8 cellular contexts compared by ENCODE assay signal in the genomic region with DNA sequence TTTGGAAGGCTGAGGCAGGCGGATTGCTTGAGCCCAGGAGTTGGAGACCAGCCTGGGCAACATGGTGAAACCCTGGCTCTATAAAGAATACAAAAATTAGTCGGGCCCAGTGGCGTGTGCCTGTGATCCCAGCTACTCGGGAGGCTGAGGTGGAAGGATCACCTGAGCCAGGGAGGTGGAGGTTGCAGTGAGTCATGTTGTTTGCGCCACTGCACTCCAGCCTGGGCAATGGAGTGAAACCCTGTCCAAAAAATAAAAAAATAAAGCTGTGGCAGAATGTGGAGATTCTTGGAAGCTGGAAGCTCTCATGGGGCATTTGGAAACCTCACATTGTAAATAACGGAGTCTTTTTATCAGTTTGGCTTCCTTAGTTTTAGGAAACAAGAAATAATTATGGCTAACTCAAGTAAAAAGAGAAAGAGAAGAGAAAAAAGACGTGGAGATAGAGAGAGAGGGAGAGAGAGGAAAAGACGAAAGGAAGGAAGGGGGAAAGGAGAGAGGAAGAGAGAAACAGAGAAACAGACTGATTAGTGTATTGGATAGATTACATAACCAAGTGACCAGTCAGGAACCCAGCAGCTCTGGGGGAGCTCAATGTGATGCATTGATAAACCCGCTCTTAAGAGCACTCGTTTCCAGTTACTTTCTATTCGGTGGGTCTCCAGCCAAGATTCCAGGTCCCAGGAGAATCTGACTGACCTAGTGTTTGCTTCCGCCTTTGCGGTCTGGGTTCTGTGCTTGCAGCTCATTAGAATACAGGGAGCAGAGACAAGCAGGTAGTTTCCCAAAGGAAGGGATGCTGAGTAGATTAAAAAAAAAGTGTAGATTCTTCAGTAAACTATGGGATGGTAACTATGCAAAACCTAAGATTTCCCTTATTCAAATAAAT. TPM values are rescaled to one million over a fixed set of nuclear protein-coding genes. Genes with fewer than 3 reads are reported as not detected.
DNase-seq lines count a peak whose midpoint lies in the region; ATAC-seq and TF ChIP-seq lines count a peak whose summit lies in the region.

No MANE protein-coding gene starts in this region.

- peaks cover 24% of the 10 kb centered on the region for H3K4me1 Mint-ChIP-seq in T-helper 2 cell treated with Interferon-gamma antibody and Interleukin-4, amounts not matched to agents 5 μg/mL and 100 μg/mL, for 36 hours (ENCODE audit: low read depth)
- peaks cover 19% of the 10 kb centered on the region for H3K4me1 Mint-ChIP-seq in activated CD8-positive, alpha-beta T cell treated with anti-CD3 and anti-CD28 coated beads for 36 hours (ENCODE audit: low read depth)

- peaks cover 9% of the 10 kb centered on the region for H3K36me3 ChIP-seq in neutrophil

- no peaks in the 10 kb centered on the region for H3K27me3 ChIP-seq in neutrophil

- CTCF ChIA-PET in activated CD8-positive, alpha-beta T cell treated with anti-CD3 and anti-CD28 coated beads for 36 hours (lab: Charles Lee) = interaction anchor here (0.9 to 1.7 kb wide), 4 partner anchors 8 to 175 kb away, joined by 3 to 6 read pairs (median 5); a partner anchor contains a TSS

- intact Hi-C loops in activated CD8-positive, alpha-beta T cell treated with anti-CD3 and anti-CD28 coated beads for 36 hours (cut with micrococcal nuclease) = no loop called here

- peak overlapping the region; percentile 97 for H3K27ac ChIP-seq in neutrophil

- no peak for TF ChIP-seq CTCF in activated CD8-positive, alpha-beta T cell treated with anti-CD3 and anti-CD28 coated beads for 36 hours (IDR thresholded peaks at IDR 0.05)
- TF ChIP-seq CTCF in neutrophil (IDR thresholded peaks at IDR 0.05) = no peak

- peaks cover 2% of the 10 kb centered on the region for H3K36me3 Mint-ChIP-seq in T-helper 2 cell treated with Interferon-gamma antibody and Interleukin-4, amounts not matched to agents 5 μg/mL and 100 μg/mL, for 36 hours (ENCODE audit: low read depth)
- peaks cover 2% of the 10 kb centered on the region for H3K36me3 Mint-ChIP-seq in activated CD8-positive, alpha-beta T cell treated with anti-CD3 and anti-CD28 coated beads for 36 hours (ENCODE audit: low read depth)

- H3K4me3 Mint-ChIP-seq in T-helper 2 cell treated with Interferon-gamma antibody and Interleukin-4, amounts not matched to agents 5 μg/mL and 100 μg/mL, for 36 hours = peak overlapping the region; percentile 97
- peak overlapping the region; percentile 88 for H3K4me3 Mint-ChIP-seq in activated CD8-positive, alpha-beta T cell treated with anti-CD3 and anti-CD28 coated beads for 36 hours

- ATAC-seq in activated CD8-positive, alpha-beta T cell treated with anti-CD3 and anti-CD28 coated beads for 36 hours = no peak
- ATAC-seq in HG03354 (IDR thresholded peaks at IDR 0.05; ENCODE audit: poor library complexity, severe bottlenecking, unreplicated experiment) = no peak

- POLR2A ChIA-PET in activated CD8-positive, alpha-beta T cell treated with anti-CD3 and anti-CD28 coated beads for 36 hours (lab: Charles Lee) = interaction anchor here (1.3 to 3.3 kb wide), 3 partner anchors 21 to 52 kb away, joined by 3 to 20 read pairs (median 3); a partner anchor contains a TSS

- DNase-seq in T-helper 2 cell treated with Interferon-gamma antibody and Interleukin-4, amounts not matched to agents 5 μg/mL and 100 μg/mL, for 36 hours (ENCODE audit: low spot score) = no peak
- DNase-seq in T-helper 2 cell (no peak), NCI-H146 (lab: John Stamatoyannopoulos, UW) (peak; percentile 52), glomerular visceral epithelial cell (ENCODE audit: extremely low spot score) (peak; percentile 53), ecto neural progenitor cell (ENCODE audit: low spot score) (no peak)
- DNase-seq in activated CD8-positive, alpha-beta T cell treated with anti-CD3 and anti-CD28 coated beads for 36 hours = peak; percentile 16

- H3K9me3 Mint-ChIP-seq in T-helper 2 cell treated with Interferon-gamma antibody and Interleukin-4, amounts not matched to agents 5 μg/mL and 100 μg/mL, for 36 hours = no peaks in the 10 kb centered on the region
- no peaks in the 10 kb centered on the region for H3K9me3 Mint-ChIP-seq in activated CD8-positive, alpha-beta T cell treated with anti-CD3 and anti-CD28 coated beads for 36 hours

- H3K27ac Mint-ChIP-seq in T-helper 2 cell treated with Interferon-gamma antibody and Interleukin-4, amounts not matched to agents 5 μg/mL and 100 μg/mL, for 36 hours = peak overlapping the region; percentile 42
- H3K27ac Mint-ChIP-seq in activated CD8-positive, alpha-beta T cell treated with anti-CD3 and anti-CD28 coated beads for 36 hours = no peak overlapping the region

- no peaks in the 10 kb centered on the region for H3K9me3 ChIP-seq in neutrophil

- peak overlapping the region; percentile 94 to 99 for H3K4me3 ChIP-seq in neutrophil (ENCODE audit: low read depth in 1 of 2, low read length in 1 of 2)

- peaks cover 3% of the 10 kb centered on the region for H3K27me3 Mint-ChIP-seq in T-helper 2 cell treated with Interferon-gamma antibody and Interleukin-4, amounts not matched to agents 5 μg/mL and 100 μg/mL, for 36 hours (ENCODE audit: low read depth)
- no peaks in the 10 kb centered on the region for H3K27me3 Mint-ChIP-seq in activated CD8-positive, alpha-beta T cell treated with anti-CD3 and anti-CD28 coated beads for 36 hours

- H3K4me1 ChIP-seq in neutrophil (ENCODE audit: control insufficient read depth in 1 of 2, insufficient read depth in 1 of 2, low read depth in 1 of 2, low read length in 1 of 2) = peaks cover 27 to 32% of the 10 kb centered on the region in 2 experiments

RNA-seq across cellular contexts. Expression of a gene that starts 1.1 kb away (rescaled TPM):
- total RNA-seq in activated CD8-positive, alpha-beta T cell treated with anti-CD3 and anti-CD28 coated beads for 36 hours = 10 to 100 TPM; 13.5 to 14.1 TPM

RNA-seq across cellular contexts. Expression of a gene that starts 22.6 kb away (rescaled TPM):
- total RNA-seq in activated CD8-positive, alpha-beta T cell treated with anti-CD3 and anti-CD28 coated beads for 36 hours = 10 to 100 TPM; 68.5 to 68.8 TPM

RNA-seq across cellular contexts. Expression of a gene that starts 51.4 kb away (rescaled TPM):
- 10 to 100 TPM; 46.5 to 46.9 TPM for total RNA-seq in activated CD8-positive, alpha-beta T cell treated with anti-CD3 and anti-CD28 coated beads for 36 hours

Comparison
In these comparisons a context has a peak if more than half of its experiments do, and no peak if none do; other contexts are left out.
1. DNase-seq: peak in NCI-H146 (single experiment), activated CD8-positive, alpha-beta T cell treated with anti-CD3 and anti-CD28 coated beads for 36 hours (single experiment) and glomerular visceral epithelial cell (single experiment); none in T-helper 2 cell treated with Interferon-gamma antibody and Interleukin-4, amounts not matched to agents 5 μg/mL and 100 μg/mL, for 36 hours (single experiment), T-helper 2 cell (0 of 5) and ecto neural progenitor cell (single experiment).